In the genomic region with DNA sequence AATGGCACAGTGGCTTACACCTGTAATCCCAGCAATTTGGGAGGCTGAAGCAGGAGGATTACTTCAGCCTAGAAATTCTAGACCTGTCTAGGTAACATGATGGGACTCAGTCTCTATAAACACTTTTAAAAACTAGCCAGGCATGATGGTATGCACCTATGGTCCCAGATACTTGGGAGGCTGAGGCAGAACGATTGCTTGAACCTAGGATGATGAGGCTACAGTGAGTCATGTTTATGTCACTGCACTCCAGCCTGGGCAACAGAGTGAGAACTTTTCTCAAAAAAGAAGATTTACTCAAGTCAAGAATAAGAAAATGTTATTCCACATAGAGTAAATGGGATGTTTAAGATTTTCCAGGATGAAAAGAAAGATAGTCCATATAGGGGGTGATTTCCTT, we compare ENCODE assay signal across 1 cellular context.
TF ChIP-seq lines count a peak whose summit lies in the region.

No MANE protein-coding gene starts in this region.

TF ChIP-seq in HEK293, 187 proteins besides CTCF, POLR2A, EP300 and RAD21 (continues in another document):
- TF ChIP-seq ZNF843 (tag by site-specific recombination; IDR thresholded peaks at IDR 0.05): no peak
- no peak for TF ChIP-seq ZNF530 (tag by site-specific recombination; IDR thresholded peaks at IDR 0.05; ENCODE audit: low read depth)
- TF ChIP-seq, protein P1, sequence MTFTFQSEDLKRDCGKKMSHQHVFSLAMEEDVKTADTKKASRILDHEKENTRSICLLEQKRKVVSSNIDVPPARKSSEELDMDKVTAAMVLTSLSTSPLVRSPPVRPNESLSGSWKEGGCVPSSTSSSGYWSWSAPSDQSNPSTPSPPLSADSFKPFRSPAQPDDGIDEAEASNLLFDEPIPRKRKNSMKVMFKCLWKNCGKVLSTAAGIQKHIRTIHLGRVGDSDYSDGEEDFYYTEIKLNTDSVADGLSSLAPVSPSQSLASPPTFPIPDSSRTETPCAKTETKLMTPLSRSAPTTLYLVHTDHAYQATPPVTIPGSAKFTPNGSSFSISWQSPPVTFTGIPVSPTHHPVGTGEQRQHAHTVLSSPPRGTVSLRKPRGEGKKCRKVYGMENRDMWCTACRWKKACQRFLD (tag by site-specific recombination; IDR thresholded peaks at IDR 0.05): no peak
- no peak for TF ChIP-seq ZNF292 (tag by site-specific recombination; IDR thresholded peaks at IDR 0.05; ENCODE audit: borderline replicate concordance, low read depth)
- no peak for TF ChIP-seq ZNF16 (tag by site-specific recombination; IDR thresholded peaks at IDR 0.05; ENCODE audit: low read depth)
- TF ChIP-seq, protein P2, sequence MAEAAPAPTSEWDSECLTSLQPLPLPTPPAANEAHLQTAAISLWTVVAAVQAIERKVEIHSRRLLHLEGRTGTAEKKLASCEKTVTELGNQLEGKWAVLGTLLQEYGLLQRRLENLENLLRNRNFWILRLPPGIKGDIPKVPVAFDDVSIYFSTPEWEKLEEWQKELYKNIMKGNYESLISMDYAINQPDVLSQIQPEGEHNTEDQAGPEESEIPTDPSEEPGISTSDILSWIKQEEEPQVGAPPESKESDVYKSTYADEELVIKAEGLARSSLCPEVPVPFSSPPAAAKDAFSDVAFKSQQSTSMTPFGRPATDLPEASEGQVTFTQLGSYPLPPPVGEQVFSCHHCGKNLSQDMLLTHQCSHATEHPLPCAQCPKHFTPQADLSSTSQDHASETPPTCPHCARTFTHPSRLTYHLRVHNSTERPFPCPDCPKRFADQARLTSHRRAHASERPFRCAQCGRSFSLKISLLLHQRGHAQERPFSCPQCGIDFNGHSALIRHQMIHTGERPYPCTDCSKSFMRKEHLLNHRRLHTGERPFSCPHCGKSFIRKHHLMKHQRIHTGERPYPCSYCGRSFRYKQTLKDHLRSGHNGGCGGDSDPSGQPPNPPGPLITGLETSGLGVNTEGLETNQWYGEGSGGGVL (tag by site-specific recombination; IDR thresholded peaks at IDR 0.05): no peak
- TF ChIP-seq ZNF155 (tag by site-specific recombination; IDR thresholded peaks at IDR 0.05): no peak
- peak; percentile 71 for TF ChIP-seq ZNF600 (tag by site-specific recombination; IDR thresholded peaks at IDR 0.05)
- no peak for TF ChIP-seq ZNF223 (tag by site-specific recombination; IDR thresholded peaks at IDR 0.05)
- no peak for TF ChIP-seq ZSCAN23 (tag by site-specific recombination; IDR thresholded peaks at IDR 0.05)
- TF ChIP-seq, protein P3, sequence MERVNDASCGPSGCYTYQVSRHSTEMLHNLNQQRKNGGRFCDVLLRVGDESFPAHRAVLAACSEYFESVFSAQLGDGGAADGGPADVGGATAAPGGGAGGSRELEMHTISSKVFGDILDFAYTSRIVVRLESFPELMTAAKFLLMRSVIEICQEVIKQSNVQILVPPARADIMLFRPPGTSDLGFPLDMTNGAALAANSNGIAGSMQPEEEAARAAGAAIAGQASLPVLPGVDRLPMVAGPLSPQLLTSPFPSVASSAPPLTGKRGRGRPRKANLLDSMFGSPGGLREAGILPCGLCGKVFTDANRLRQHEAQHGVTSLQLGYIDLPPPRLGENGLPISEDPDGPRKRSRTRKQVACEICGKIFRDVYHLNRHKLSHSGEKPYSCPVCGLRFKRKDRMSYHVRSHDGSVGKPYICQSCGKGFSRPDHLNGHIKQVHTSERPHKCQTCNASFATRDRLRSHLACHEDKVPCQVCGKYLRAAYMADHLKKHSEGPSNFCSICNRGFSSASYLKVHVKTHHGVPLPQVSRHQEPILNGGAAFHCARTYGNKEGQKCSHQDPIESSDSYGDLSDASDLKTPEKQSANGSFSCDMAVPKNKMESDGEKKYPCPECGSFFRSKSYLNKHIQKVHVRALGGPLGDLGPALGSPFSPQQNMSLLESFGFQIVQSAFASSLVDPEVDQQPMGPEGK (tag by site-specific recombination; IDR thresholded peaks at IDR 0.05): no peak
- TF ChIP-seq ZNF658 (tag by site-specific recombination; IDR thresholded peaks at IDR 0.05): no peak
- TF ChIP-seq, protein P4, sequence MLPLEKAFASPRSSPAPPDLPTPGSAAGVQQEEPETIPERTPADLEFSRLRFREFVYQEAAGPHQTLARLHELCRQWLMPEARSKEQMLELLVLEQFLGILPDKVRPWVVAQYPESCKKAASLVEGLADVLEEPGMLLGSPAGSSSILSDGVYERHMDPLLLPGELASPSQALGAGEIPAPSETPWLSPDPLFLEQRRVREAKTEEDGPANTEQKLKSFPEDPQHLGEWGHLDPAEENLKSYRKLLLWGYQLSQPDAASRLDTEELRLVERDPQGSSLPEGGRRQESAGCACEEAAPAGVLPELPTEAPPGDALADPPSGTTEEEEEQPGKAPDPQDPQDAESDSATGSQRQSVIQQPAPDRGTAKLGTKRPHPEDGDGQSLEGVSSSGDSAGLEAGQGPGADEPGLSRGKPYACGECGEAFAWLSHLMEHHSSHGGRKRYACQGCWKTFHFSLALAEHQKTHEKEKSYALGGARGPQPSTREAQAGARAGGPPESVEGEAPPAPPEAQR (tag by site-specific recombination; IDR thresholded peaks at IDR 0.05): no peak
- no peak for TF ChIP-seq SP3 (tag by site-specific recombination; IDR thresholded peaks at IDR 0.05)
- TF ChIP-seq ZNF121 (tag by site-specific recombination; IDR thresholded peaks at IDR 0.05): no peak
- no peak for TF ChIP-seq ZNF571 (tag by site-specific recombination; IDR thresholded peaks at IDR 0.05)
- 0 out of 2 replicates have a peak, but pooled peaks have one; percentile 13 for TF ChIP-seq ZNF335 (tag by site-specific recombination; conservative IDR thresholded peaks at IDR 0.05)
- no peak for TF ChIP-seq KLF7 (tag by site-specific recombination; IDR thresholded peaks at IDR 0.05; ENCODE audit: borderline replicate concordance)
- TF ChIP-seq, protein P5, sequence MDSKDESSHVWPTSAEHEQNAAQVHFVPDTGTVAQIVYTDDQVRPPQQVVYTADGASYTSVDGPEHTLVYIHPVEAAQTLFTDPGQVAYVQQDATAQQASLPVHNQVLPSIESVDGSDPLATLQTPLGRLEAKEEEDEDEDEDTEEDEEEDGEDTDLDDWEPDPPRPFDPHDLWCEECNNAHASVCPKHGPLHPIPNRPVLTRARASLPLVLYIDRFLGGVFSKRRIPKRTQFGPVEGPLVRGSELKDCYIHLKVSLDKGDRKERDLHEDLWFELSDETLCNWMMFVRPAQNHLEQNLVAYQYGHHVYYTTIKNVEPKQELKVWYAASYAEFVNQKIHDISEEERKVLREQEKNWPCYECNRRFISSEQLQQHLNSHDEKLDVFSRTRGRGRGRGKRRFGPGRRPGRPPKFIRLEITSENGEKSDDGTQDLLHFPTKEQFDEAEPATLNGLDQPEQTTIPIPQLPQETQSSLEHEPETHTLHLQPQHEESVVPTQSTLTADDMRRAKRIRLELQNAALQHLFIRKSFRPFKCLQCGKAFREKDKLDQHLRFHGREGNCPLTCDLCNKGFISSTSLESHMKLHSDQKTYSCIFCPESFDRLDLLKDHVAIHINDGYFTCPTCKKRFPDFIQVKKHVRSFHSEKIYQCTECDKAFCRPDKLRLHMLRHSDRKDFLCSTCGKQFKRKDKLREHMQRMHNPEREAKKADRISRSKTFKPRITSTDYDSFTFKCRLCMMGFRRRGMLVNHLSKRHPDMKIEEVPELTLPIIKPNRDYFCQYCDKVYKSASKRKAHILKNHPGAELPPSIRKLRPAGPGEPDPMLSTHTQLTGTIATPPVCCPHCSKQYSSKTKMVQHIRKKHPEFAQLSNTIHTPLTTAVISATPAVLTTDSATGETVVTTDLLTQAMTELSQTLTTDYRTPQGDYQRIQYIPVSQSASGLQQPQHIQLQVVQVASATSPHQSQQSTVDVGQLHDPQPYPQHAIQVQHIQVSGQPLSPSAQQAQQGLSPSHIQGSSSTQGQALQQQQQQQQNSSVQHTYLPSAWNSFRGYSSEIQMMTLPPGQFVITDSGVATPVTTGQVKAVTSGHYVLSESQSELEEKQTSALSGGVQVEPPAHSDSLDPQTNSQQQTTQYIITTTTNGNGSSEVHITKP (tag by site-specific recombination; IDR thresholded peaks at IDR 0.05): peak; percentile 88
- no peak for TF ChIP-seq ZNF404 (tag by site-specific recombination; IDR thresholded peaks at IDR 0.05)
- TF ChIP-seq ZNF423 (tag by site-specific recombination; IDR thresholded peaks at IDR 0.05): no peak
- TF ChIP-seq BCL11B (tag by site-specific recombination; IDR thresholded peaks at IDR 0.05; ENCODE audit: low read depth): no peak
- TF ChIP-seq KLF1 (tag by site-specific recombination; IDR thresholded peaks at IDR 0.05): no peak
- no peak for TF ChIP-seq ZNF37A (tag by site-specific recombination; IDR thresholded peaks at IDR 0.05)
- no peak for TF ChIP-seq ZFP41 (tag by site-specific recombination; IDR thresholded peaks at IDR 0.05; ENCODE audit: borderline replicate concordance)
- TF ChIP-seq ZNF202 (tag by site-specific recombination; IDR thresholded peaks at IDR 0.05; ENCODE audit: borderline replicate concordance): no peak
- TF ChIP-seq ZNF2 (tag by site-specific recombination; IDR thresholded peaks at IDR 0.05): no peak
- TF ChIP-seq, protein P6, sequence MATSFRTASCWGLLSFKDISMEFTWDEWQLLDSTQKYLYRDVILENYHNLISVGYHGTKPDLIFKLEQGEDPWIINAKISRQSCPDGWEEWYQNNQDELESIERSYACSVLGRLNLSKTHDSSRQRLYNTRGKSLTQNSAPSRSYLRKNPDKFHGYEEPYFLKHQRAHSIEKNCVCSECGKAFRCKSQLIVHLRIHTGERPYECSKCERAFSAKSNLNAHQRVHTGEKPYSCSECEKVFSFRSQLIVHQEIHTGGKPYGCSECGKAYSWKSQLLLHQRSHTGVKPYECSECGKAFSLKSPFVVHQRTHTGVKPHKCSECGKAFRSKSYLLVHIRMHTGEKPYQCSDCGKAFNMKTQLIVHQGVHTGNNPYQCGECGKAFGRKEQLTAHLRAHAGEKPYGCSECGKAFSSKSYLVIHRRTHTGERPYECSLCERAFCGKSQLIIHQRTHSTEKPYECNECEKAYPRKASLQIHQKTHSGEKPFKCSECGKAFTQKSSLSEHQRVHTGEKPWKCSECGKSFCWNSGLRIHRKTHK (tag by site-specific recombination; IDR thresholded peaks at IDR 0.05): no peak
- no peak for TF ChIP-seq RBAK (tag by site-specific recombination; IDR thresholded peaks at IDR 0.05)
- TF ChIP-seq ZNF184 (tag by site-specific recombination; IDR thresholded peaks at IDR 0.05): 0 out of 2 replicates have a peak, but pooled peaks have one; percentile 13
- TF ChIP-seq ZNF670 (tag by site-specific recombination; IDR thresholded peaks at IDR 0.05; ENCODE audit: low read depth): no peak
- TF ChIP-seq, protein P7, sequence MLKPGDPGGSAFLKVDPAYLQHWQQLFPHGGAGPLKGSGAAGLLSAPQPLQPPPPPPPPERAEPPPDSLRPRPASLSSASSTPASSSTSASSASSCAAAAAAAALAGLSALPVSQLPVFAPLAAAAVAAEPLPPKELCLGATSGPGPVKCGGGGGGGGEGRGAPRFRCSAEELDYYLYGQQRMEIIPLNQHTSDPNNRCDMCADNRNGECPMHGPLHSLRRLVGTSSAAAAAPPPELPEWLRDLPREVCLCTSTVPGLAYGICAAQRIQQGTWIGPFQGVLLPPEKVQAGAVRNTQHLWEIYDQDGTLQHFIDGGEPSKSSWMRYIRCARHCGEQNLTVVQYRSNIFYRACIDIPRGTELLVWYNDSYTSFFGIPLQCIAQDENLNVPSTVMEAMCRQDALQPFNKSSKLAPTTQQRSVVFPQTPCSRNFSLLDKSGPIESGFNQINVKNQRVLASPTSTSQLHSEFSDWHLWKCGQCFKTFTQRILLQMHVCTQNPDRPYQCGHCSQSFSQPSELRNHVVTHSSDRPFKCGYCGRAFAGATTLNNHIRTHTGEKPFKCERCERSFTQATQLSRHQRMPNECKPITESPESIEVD (tag by site-specific recombination; IDR thresholded peaks at IDR 0.05): peak; percentile 25; the same call in 1 of the 2 replicates
- TF ChIP-seq ZNF211 (tag by site-specific recombination; IDR thresholded peaks at IDR 0.05; ENCODE audit: low read depth): no peak
- TF ChIP-seq, protein P8, sequence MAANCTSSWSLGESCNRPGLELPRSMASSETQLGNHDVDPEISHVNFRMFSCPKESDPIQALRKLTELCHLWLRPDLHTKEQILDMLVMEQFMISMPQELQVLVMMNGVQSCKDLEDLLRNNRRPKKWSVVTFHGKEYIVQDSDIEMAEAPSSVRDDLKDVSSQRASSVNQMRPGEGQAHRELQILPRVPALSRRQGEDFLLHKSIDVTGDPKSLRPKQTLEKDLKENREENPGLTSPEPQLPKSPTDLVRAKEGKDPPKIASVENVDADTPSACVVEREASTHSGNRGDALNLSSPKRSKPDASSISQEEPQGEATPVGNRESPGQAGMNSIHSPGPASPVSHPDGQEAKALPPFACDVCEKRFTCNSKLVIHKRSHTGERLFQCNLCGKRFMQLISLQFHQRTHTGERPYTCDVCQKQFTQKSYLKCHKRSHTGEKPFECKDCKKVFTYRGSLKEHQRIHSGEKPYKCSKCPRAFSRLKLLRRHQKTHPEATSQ (tag by site-specific recombination; IDR thresholded peaks at IDR 0.05): no peak
- no peak for TF ChIP-seq ZNF777 (tag by site-specific recombination; IDR thresholded peaks at IDR 0.05; ENCODE audit: borderline replicate concordance)
- TF ChIP-seq SCRT2 (tag by site-specific recombination; IDR thresholded peaks at IDR 0.05): 0 out of 2 replicates have a peak, but pooled peaks have one; percentile 7
- TF ChIP-seq ZBTB17 (tag by site-specific recombination; IDR thresholded peaks at IDR 0.05): no peak
- TF ChIP-seq, protein P9, sequence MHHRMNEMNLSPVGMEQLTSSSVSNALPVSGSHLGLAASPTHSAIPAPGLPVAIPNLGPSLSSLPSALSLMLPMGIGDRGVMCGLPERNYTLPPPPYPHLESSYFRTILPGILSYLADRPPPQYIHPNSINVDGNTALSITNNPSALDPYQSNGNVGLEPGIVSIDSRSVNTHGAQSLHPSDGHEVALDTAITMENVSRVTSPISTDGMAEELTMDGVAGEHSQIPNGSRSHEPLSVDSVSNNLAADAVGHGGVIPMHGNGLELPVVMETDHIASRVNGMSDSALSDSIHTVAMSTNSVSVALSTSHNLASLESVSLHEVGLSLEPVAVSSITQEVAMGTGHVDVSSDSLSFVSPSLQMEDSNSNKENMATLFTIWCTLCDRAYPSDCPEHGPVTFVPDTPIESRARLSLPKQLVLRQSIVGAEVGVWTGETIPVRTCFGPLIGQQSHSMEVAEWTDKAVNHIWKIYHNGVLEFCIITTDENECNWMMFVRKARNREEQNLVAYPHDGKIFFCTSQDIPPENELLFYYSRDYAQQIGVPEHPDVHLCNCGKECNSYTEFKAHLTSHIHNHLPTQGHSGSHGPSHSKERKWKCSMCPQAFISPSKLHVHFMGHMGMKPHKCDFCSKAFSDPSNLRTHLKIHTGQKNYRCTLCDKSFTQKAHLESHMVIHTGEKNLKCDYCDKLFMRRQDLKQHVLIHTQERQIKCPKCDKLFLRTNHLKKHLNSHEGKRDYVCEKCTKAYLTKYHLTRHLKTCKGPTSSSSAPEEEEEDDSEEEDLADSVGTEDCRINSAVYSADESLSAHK (tag by site-specific recombination; IDR thresholded peaks at IDR 0.05): no peak
- TF ChIP-seq ZNF623 (tag by site-specific recombination; IDR thresholded peaks at IDR 0.05): no peak
- TF ChIP-seq IKZF3 (tag by site-specific recombination; IDR thresholded peaks at IDR 0.05): no peak
